12 cellular contexts compared by ENCODE assay signal in genomic region chr2:157785200-157785599, GRCh38.
A peak's percentile ranks its signal among the peaks of the same experiment; 100 is the strongest.
DNase-seq lines count a peak whose midpoint lies in the region; ATAC-seq, FAIRE-seq and TF ChIP-seq lines count a peak whose summit lies in the region.
"Had no signal": no experiment of that assay in that cellular context is flagged by ENCODE, and none has a peak within 500 bp of the region (broad histone marks: within the 10 kb centered on the region; RNA-seq: fewer than 3 reads in every experiment).

No MANE protein-coding gene starts in this region.

- POLR2A ChIA-PET in endothelial cell of umbilical vein (lab: Charles Lee) = no interaction called here

- no peak overlapping the region for H2AFZ ChIP-seq in endothelial cell of umbilical vein (ENCODE audit: low read depth, low read length)

- H3K4me3 ChIP-seq in endothelial cell of umbilical vein (replicated peaks in 1 of 3; ENCODE audit: insufficient read depth in 1 of 3, low read depth in 1 of 3, low read length in 3 of 3) (no peak overlapping the region), pancreas (no peak overlapping the region)

- H3K4me2 ChIP-seq in endothelial cell of umbilical vein (ENCODE audit: insufficient read depth, low read length) = peak overlapping the region; percentile 46

- FAIRE-seq in endothelial cell of umbilical vein (lab: Jason Lieb, UNC) (peak; percentile 63), pancreas (lab: Jason Lieb, UNC) (no peak)
- FAIRE-seq: colon, GM18507 had no signal

- H3K9me3 ChIP-seq in endothelial cell of umbilical vein (replicated peaks; ENCODE audit: control insufficient read depth, insufficient read depth, low read length) (no peaks in the 10 kb centered on the region), pancreas (no peaks in the 10 kb centered on the region)

- H3K4me1 ChIP-seq in endothelial cell of umbilical vein (ENCODE audit: control insufficient read depth, extremely low read depth, insufficient read depth, low read length) = peaks cover 41% of the 10 kb centered on the region
- peaks cover 23 to 61% (median 60%) of the 10 kb centered on the region in 3 donors for H3K4me1 ChIP-seq in pancreas

- no peak for TF ChIP-seq POLR2A in endothelial cell of umbilical vein (IDR thresholded peaks at IDR 0.05; ENCODE audit: low read depth, low read length)

- dilution Hi-C loops in endothelial cell of umbilical vein (cut with MboI; ENCODE audit: extremely low pct_ligation_motif_present, low sequenced_read_pairs) = loop anchor here (25.0 kb wide), 1 partner anchor 227 kb away; no protein-coding TSS in a partner anchor

- CTCF ChIA-PET in endothelial cell of umbilical vein (lab: Charles Lee) = interaction anchor here (1.4 to 1.7 kb wide), 2 partner anchors 8 to 91 kb away, joined by 3 to 6 read pairs; partner anchors contain the start of gene ACVR1

- H3K9me1 ChIP-seq in endothelial cell of umbilical vein (replicated peaks; ENCODE audit: control insufficient read depth, extremely low read depth, insufficient read depth, low read length) = no peaks in the 10 kb centered on the region

- ATAC-seq in pancreas = no peak
- ATAC-seq in HG02970 (IDR thresholded peaks at IDR 0.05; ENCODE audit: low FRiP score, unreplicated experiment) = no peak

- no peak overlapping the region for H3K9ac ChIP-seq in endothelial cell of umbilical vein (replicated peaks; ENCODE audit: extremely low read depth, insufficient read depth, low read length)

- no peaks in the 10 kb centered on the region for H4K20me1 ChIP-seq in endothelial cell of umbilical vein (replicated peaks; ENCODE audit: control insufficient read depth, extremely low read depth, insufficient read depth, low read length)

- no TSS peak for BruUV-seq in endothelial cell of umbilical vein (replicated peaks; lab: Mats Ljungman, UMichigan)

- H3K36me3 ChIP-seq in endothelial cell of umbilical vein (ENCODE audit: control insufficient read depth in 2 of 2, extremely low read depth in 1 of 2, insufficient read depth in 2 of 2, low read length in 2 of 2) (peaks cover 0 to 3% of the 10 kb centered on the region in 2 experiments), pancreas (no peaks in the 10 kb centered on the region)

- DNase-seq in H4 (ENCODE audit: low spot score) (peak; percentile 43), NCI-H524 (lab: John Stamatoyannopoulos, UW) (peak; percentile 81 to 92), endothelial cell of umbilical vein (ENCODE audit: low read depth, low spot score) (peak; percentile 60), pancreas (peak in 1 of 6 donors; percentile 32), occipital lobe (lab: John Stamatoyannopoulos, UW) (no peak), A172 (ENCODE audit: low spot score) (no peak)
- no peak for DNase-seq in activated CD4-positive, CD25-positive, alpha-beta regulatory T cell (lab: John Stamatoyannopoulos, UW)
- DNase-seq: activated B cell treated with CpG ODN at 0.5 μM for 24 hours, MV-4-11 had no signal

- intact Hi-C loops in endothelial cell of umbilical vein (cut with micrococcal nuclease) = loop anchor here (2.0 to 10.0 kb wide), 3 partner anchors 46 to 670 kb away; partner anchors contain the start of genes CCDC148 and PKP4
- intact Hi-C loops in pancreas (cut with DNase I) = loop anchor here in 1 of 3 donors (10.0 kb wide), 1 partner anchor 90 kb away; the partner anchor contains the start of gene ACVR1

- H3K27ac ChIP-seq in endothelial cell of umbilical vein (ENCODE audit: insufficient read depth, low read depth, low read length) = no peak overlapping the region
- H3K27ac ChIP-seq in pancreas = peak overlapping the region in 3 of 4 donors; percentile 75 to 85 (median 81)

- H3K27me3 ChIP-seq in endothelial cell of umbilical vein (ENCODE audit: control insufficient read depth in 2 of 2, insufficient read depth in 2 of 2, low read length in 2 of 2) (no peaks in the 10 kb centered on the region), pancreas (no peaks in the 10 kb centered on the region)

- TF ChIP-seq CTCF in endothelial cell of umbilical vein (IDR thresholded peaks at IDR 0.05; ENCODE audit: extremely low read depth in 1 of 2, insufficient read depth in 1 of 2, low read depth in 1 of 2, low read length in 2 of 2) = no peak
- no peak for TF ChIP-seq CTCF in pancreas (IDR thresholded peaks at IDR 0.05)

- H3K79me2 ChIP-seq in endothelial cell of umbilical vein (ENCODE audit: control insufficient read depth, insufficient read depth, low read length) = no peaks in the 10 kb centered on the region

- 8 to 9% methylated on average over 3 of the region's 3 CpGs for WGBS in pancreas, 2 donors

TF ChIP-seq in endothelial cell of umbilical vein, 7 proteins besides CTCF, POLR2A, EP300 and RAD21:
- TF ChIP-seq FOS (IDR thresholded peaks at IDR 0.05; ENCODE audit: borderline replicate concordance, insufficient read depth, low read length) = no peak

Comparison
In these comparisons a context has a peak if more than half of its experiments do, and no peak if none do; other contexts are left out.
1. DNase-seq: peak in H4 (single experiment), NCI-H524 (2 of 2) and endothelial cell of umbilical vein (single experiment); none in occipital lobe (single experiment), activated CD4-positive, CD25-positive, alpha-beta regulatory T cell (0 of 4) and A172 (single experiment).